In the genomic region with DNA sequence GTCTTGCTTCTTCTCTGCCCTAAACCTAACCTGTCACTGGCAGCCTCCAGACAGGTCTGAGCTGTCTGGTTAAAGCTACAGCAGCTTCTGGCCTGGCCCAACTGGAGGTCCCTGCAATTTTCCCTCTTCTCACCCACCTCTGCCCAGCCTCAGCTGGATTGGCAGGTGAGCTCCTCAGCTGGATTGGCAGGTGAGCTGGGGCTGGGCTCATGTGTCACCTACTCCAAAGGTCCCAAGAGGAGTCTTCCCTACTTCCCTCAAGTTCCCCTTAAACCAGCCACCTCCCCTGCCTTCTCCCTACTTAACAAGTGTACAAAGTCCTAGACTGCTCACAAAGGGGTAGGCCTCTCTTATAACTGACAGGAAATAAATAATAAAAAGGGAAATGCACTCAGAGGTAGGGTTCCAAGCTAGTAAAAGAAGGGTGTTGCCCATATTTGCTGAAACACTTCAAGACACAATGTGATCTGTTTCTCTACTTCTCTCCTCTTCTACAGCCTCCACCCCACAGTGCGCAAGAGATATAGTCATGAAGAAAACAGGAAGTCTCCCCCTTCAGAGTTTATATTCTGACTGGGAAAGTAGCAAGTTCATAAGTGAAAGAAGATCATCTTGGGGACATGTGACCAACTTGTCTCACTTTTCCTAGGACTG, we compare ENCODE assay signal across 9 cellular contexts. TPM values are rescaled to one million over a fixed set of nuclear protein-coding genes. Genes with fewer than 3 reads are reported as not detected.
DNase-seq lines count a peak whose midpoint lies in the region; ATAC-seq and TF ChIP-seq lines count a peak whose summit lies in the region.
"Had no signal": no experiment of that assay in that cellular context is flagged by ENCODE, and none has a peak within 500 bp of the region (broad histone marks: within the 10 kb centered on the region; RNA-seq: fewer than 3 reads in every experiment).

Gene GPA33 (minus strand): TSS at position 89 of the 654 bp plus-strand sequence. CDS start 90 bp downstream, outside the sequence.

- peak; percentile 24 for DNase-seq in UCSD-AML1 (lab: John Stamatoyannopoulos, UW; ENCODE audit: unreplicated experiment)
- DNase-seq in naive thymus-derived CD4-positive, alpha-beta T cell = peak in 7 of 9 donors; percentile 71 to 89 (median 83)
- DNase-seq in Karpas-422 = no peak
- no peak for DNase-seq in mesenteric fat pad (ENCODE audit: low spot score)
- no peak for DNase-seq in activated effector memory CD4-positive, alpha-beta T cell treated with anti-CD3 and anti-CD28 coated beads, Interleukin-2, amount 50 U/mL, for 16 hours
- no peak for DNase-seq in NCI-H1092 treated with DMSO at 0.1 percent for 48 hours (lab: John Stamatoyannopoulos, UW)
- DNase-seq: RPMI8226 had no signal

- H3K4me1 ChIP-seq in naive thymus-derived CD4-positive, alpha-beta T cell (ENCODE audit: control insufficient read depth in 2 of 2, insufficient read depth in 2 of 2, low read length in 2 of 2) = peaks cover 25 to 33% of the 10 kb centered on the region in 2 donors
- H3K4me1 ChIP-seq in Karpas-422 (ENCODE audit: low read length) = no peaks in the 10 kb centered on the region

- peaks cover 0 to 20% (median 15%) of the 10 kb centered on the region in 5 donors for H3K36me3 Mint-ChIP-seq in naive thymus-derived CD4-positive, alpha-beta T cell

- no peaks in the 10 kb centered on the region for H3K79me2 ChIP-seq in Karpas-422 (ENCODE audit: low read length)

- H3K27me3 ChIP-seq in naive thymus-derived CD4-positive, alpha-beta T cell (ENCODE audit: control insufficient read depth in 2 of 2, insufficient read depth in 2 of 2, low read length in 2 of 2) = no peaks in the 10 kb centered on the region
- H3K27me3 ChIP-seq in Karpas-422 (ENCODE audit: low read length) = no peaks in the 10 kb centered on the region

- no peaks in the 10 kb centered on the region for H4K20me1 ChIP-seq in Karpas-422 (ENCODE audit: insufficient read depth, low read depth, low read length)

- no peaks in the 10 kb centered on the region for H3K36me3 ChIP-seq in naive thymus-derived CD4-positive, alpha-beta T cell (ENCODE audit: control insufficient read depth in 2 of 3, insufficient read depth in 3 of 3, low read length in 3 of 3)
- H3K36me3 ChIP-seq in Karpas-422 (ENCODE audit: insufficient read depth, low read length) = no peaks in the 10 kb centered on the region

- H3K9ac ChIP-seq in Karpas-422 (ENCODE audit: low read length) = no peak within 1 kb of the TSS

- H3K27ac Mint-ChIP-seq in naive thymus-derived CD4-positive, alpha-beta T cell = peak within 1 kb of the TSS; percentile 95 to 100 (median 100)

- H3K4me3 Mint-ChIP-seq in naive thymus-derived CD4-positive, alpha-beta T cell = peak within 1 kb of the TSS in 9 of 10 donors; percentile 63 to 93 (median 86)

- H3K9me2 ChIP-seq in Karpas-422 (replicated peaks; ENCODE audit: insufficient read depth, low read length) = no peaks in the 10 kb centered on the region

- intact Hi-C loops in naive thymus-derived CD4-positive, alpha-beta T cell (cut with micrococcal nuclease) = loop anchor here (1.0 to 10.0 kb wide), 5 partner anchors 24 to 624 kb away; partner anchors contain the start of gene POU2F1 (in 1 of the 2)

- ATAC-seq in GM18505 (IDR thresholded peaks at IDR 0.05; ENCODE audit: unreplicated experiment) (peak; percentile 79), HG03280 (IDR thresholded peaks at IDR 0.05; ENCODE audit: unreplicated experiment) (peak; percentile 54)
- ATAC-seq in naive thymus-derived CD4-positive, alpha-beta T cell = peak; percentile 95

- POLR2A ChIA-PET in naive thymus-derived CD4-positive, alpha-beta T cell (lab: Charles Lee) = interaction anchor here (0.7 to 8.3 kb wide), 13 partner anchors 11 to 427 kb away, joined by 3 to 43 read pairs (median 6); partner anchors contain the start of gene CD247

- peaks cover 18 to 79% (median 34%) of the 10 kb centered on the region in 7 donors for H3K4me1 Mint-ChIP-seq in naive thymus-derived CD4-positive, alpha-beta T cell

- CTCF ChIA-PET in naive thymus-derived CD4-positive, alpha-beta T cell (lab: Charles Lee) = interaction anchor here (0.5 to 2.0 kb wide), 9 partner anchors 21 to 128 kb away, joined by 3 to 9 read pairs (median 5); no protein-coding TSS in a partner anchor

- no peak within 1 kb of the TSS for H2AFZ ChIP-seq in Karpas-422 (ENCODE audit: low read length)

- TF ChIP-seq POLR2A in GM18505 (IDR thresholded peaks at IDR 0.05; ENCODE audit: borderline replicate concordance, extremely low read depth, insufficient read depth, insufficient read length) = no peak

- peak within 1 kb of the TSS; percentile 83 for H3K27ac ChIP-seq in naive thymus-derived CD4-positive, alpha-beta T cell (ENCODE audit: low read depth, low read length)
- no peak within 1 kb of the TSS for H3K27ac ChIP-seq in Karpas-422 (ENCODE audit: low read length)

- H3K4me3 ChIP-seq in naive thymus-derived CD4-positive, alpha-beta T cell (ENCODE audit: low read length) = peak within 1 kb of the TSS; percentile 45
- H3K4me3 ChIP-seq in Karpas-422 (ENCODE audit: low read length) = no peak within 1 kb of the TSS

- H3K9me3 Mint-ChIP-seq in naive thymus-derived CD4-positive, alpha-beta T cell = peaks cover 0 to 5% (median 0%) of the 10 kb centered on the region in 11 donors

- no peaks in the 10 kb centered on the region for H3K27me3 Mint-ChIP-seq in naive thymus-derived CD4-positive, alpha-beta T cell

- no peak within 1 kb of the TSS for H3K4me2 ChIP-seq in Karpas-422 (ENCODE audit: low read depth, low read length, poor library complexity, severe bottlenecking)

- H3K9me3 ChIP-seq in naive thymus-derived CD4-positive, alpha-beta T cell (ENCODE audit: control insufficient read depth in 2 of 3, low read length in 3 of 3) = no peaks in the 10 kb centered on the region
- no peaks in the 10 kb centered on the region for H3K9me3 ChIP-seq in Karpas-422 (ENCODE audit: low read length)

RNA-seq across cellular contexts. Expression of gene GPA33, which starts in this region (rescaled TPM):
- total RNA-seq in naive thymus-derived CD4-positive, alpha-beta T cell = 10 to 100 TPM in 3 of 5 experiments, 1 to 10 TPM in 2; 5.4 to 32.6 (median 11.3) TPM
- 10 to 100 TPM; 43.6 to 63.4 TPM for polyA plus RNA-seq in naive thymus-derived CD4-positive, alpha-beta T cell
- total RNA-seq in Karpas-422 (2014; rRNA removed; shearing (Covaris generic); ENCODE audit: low replicate concordance) = 0.07 TPM in 1 of 2 replicates, not detected in the other
- 0.29 TPM for total RNA-seq in mesenteric fat pad

Comparison
In these comparisons a context has a peak if more than half of its experiments do, and no peak if none do; other contexts are left out.
1. DNase-seq: peak in UCSD-AML1 (single experiment) and naive thymus-derived CD4-positive, alpha-beta T cell (7 of 9); none in Karpas-422 (single experiment), mesenteric fat pad (single experiment), activated effector memory CD4-positive, alpha-beta T cell treated with anti-CD3 and anti-CD28 coated beads, Interleukin-2, amount 50 U/mL, for 16 hours (single experiment) and NCI-H1092 treated with DMSO at 0.1 percent for 48 hours (single experiment).
2. Peak in every context shown above with its lines, with median percentiles within 50 percentile points of each other: ATAC-seq.